27 cellular contexts compared by ENCODE assay signal in the genomic region with DNA sequence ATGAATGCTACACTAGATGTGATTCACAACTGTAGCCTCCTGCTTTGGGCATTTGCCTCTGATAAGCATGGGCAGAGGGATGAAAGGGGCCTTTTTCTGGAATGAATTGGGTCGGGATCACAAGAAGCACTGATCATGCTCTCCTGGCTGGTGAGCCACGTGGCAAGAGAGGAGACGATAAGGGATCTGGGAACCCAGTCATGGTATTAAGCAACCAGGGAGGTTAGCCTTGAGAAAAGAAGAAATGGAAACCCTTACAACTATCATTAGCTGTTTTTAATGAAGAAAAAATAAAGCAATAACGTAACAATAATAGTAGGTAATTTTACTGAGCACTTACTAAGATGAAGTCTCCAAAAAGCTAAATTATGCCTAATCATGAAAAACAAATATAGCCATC.
"Had no signal": no experiment of that assay in that cellular context is flagged by ENCODE, and none has a peak within 500 bp of the region (broad histone marks: within the 10 kb centered on the region; RNA-seq: fewer than 3 reads in every experiment).

No MANE protein-coding gene starts in this region.

- H3K4me3 Mint-ChIP-seq: activated CD4-positive, alpha-beta T cell treated with anti-CD3 and anti-CD28 coated beads, Interleukin-2, amount 10 ng/mL, durations not matched to agents 24 days and 14 days; activated CD8-positive, alpha-beta memory T cell treated with anti-CD3 and anti-CD28 coated beads, Interleukin-2, amount 10 ng/mL, durations not matched to agents 7 days and 5 days; activated naive CD4-positive, alpha-beta T cell treated with anti-CD3 and anti-CD28 coated beads, Interleukin-2, amount 50 U/mL, for 24 hours; activated T-cell treated with anti-CD3 and anti-CD28 coated beads, Interleukin-2, amount 50 U/mL, for 24 hours; activated T-helper 1 cell treated with anti-CD3 and anti-CD28 coated beads, Interleukin-12 subunit alpha, Interleukin-12 subunit beta, Interleukin-2, Interleukin-4 antibody, amounts not matched to agents 30 ng/mL and 10 ng/mL and 1 ng/mL, durations not matched to agents 14 hours and 24 hours and 36 hours; brain; T-helper 1 cell treated with Interleukin-12 subunit alpha and Interleukin-12 subunit beta and Interleukin-4 antibody, amounts not matched to agents 30 μg/mL and 1 μg/mL, for 36 hours; WTC11 had no signal

- H3K36me3 ChIP-seq: Peyer's patch, SJCRH30 had no signal

- H3K9me3 ChIP-seq: Peyer's patch, SJCRH30 had no signal

- H3K27me3 Mint-ChIP-seq: activated CD4-positive, alpha-beta T cell treated with anti-CD3 and anti-CD28 coated beads, Interleukin-2, amount 10 ng/mL, durations not matched to agents 24 days and 14 days; brain had no signal

- ATAC-seq: activated CD8-positive, alpha-beta memory T cell treated with anti-CD3 and anti-CD28 coated beads, Interleukin-2, amount 10 ng/mL, durations not matched to agents 7 days and 5 days; SK-N-SH treated with all-trans-retinoic acid at 6 μM for 48 hours; WTC11 had no signal

- H3K4me1 Mint-ChIP-seq: activated CD4-positive, alpha-beta T cell treated with anti-CD3 and anti-CD28 coated beads, Interleukin-2, amount 10 ng/mL, durations not matched to agents 24 days and 14 days; activated CD8-positive, alpha-beta memory T cell treated with anti-CD3 and anti-CD28 coated beads, Interleukin-2, amount 10 ng/mL, durations not matched to agents 7 days and 5 days; activated naive CD4-positive, alpha-beta T cell treated with anti-CD3 and anti-CD28 coated beads, Interleukin-2, amount 50 U/mL, for 24 hours had no signal

- H3K9me3 Mint-ChIP-seq: activated CD4-positive, alpha-beta T cell treated with anti-CD3 and anti-CD28 coated beads, Interleukin-2, amount 10 ng/mL, durations not matched to agents 24 days and 14 days; activated naive CD4-positive, alpha-beta T cell treated with anti-CD3 and anti-CD28 coated beads, Interleukin-2, amount 50 U/mL, for 24 hours; activated T-cell treated with anti-CD3 and anti-CD28 coated beads, Interleukin-2, amount 50 U/mL, for 24 hours; activated T-helper 1 cell treated with anti-CD3 and anti-CD28 coated beads, Interleukin-12 subunit alpha, Interleukin-12 subunit beta, Interleukin-2, Interleukin-4 antibody, amounts not matched to agents 30 ng/mL and 10 ng/mL and 1 ng/mL, durations not matched to agents 14 hours and 24 hours and 36 hours; T-helper 1 cell treated with Interleukin-12 subunit alpha and Interleukin-12 subunit beta and Interleukin-4 antibody, amounts not matched to agents 30 μg/mL and 1 μg/mL, for 36 hours had no signal

- H3K36me3 Mint-ChIP-seq: activated CD8-positive, alpha-beta memory T cell treated with anti-CD3 and anti-CD28 coated beads, Interleukin-2, amount 10 ng/mL, durations not matched to agents 7 days and 5 days; activated naive CD4-positive, alpha-beta T cell treated with anti-CD3 and anti-CD28 coated beads, Interleukin-2, amount 50 U/mL, for 24 hours; brain had no signal

- H3K27ac Mint-ChIP-seq: activated CD4-positive, alpha-beta T cell treated with anti-CD3 and anti-CD28 coated beads, Interleukin-2, amount 10 ng/mL, durations not matched to agents 24 days and 14 days; activated CD8-positive, alpha-beta memory T cell treated with anti-CD3 and anti-CD28 coated beads, Interleukin-2, amount 10 ng/mL, durations not matched to agents 7 days and 5 days; activated naive CD4-positive, alpha-beta T cell treated with anti-CD3 and anti-CD28 coated beads, Interleukin-2, amount 50 U/mL, for 24 hours; activated T-cell treated with anti-CD3 and anti-CD28 coated beads, Interleukin-2, amount 50 U/mL, for 24 hours; activated T-helper 1 cell treated with anti-CD3 and anti-CD28 coated beads, Interleukin-12 subunit alpha, Interleukin-12 subunit beta, Interleukin-2, Interleukin-4 antibody, amounts not matched to agents 30 ng/mL and 10 ng/mL and 1 ng/mL, durations not matched to agents 14 hours and 24 hours and 36 hours; T-helper 1 cell treated with Interleukin-12 subunit alpha and Interleukin-12 subunit beta and Interleukin-4 antibody, amounts not matched to agents 30 μg/mL and 1 μg/mL, for 36 hours; WTC11 had no signal

- H3K27ac ChIP-seq: Peyer's patch, RWPE1, SJCRH30 had no signal

- DNase-seq: activated CD4-positive, alpha-beta T cell treated with anti-CD3 and anti-CD28 coated beads, Interleukin-2, amount 10 ng/mL, durations not matched to agents 24 days and 14 days; activated CD4-positive, alpha-beta T cell treated with anti-CD3 and anti-CD28 coated beads, Interleukin-2, amount 50 U/mL, for 48 hours; activated CD4-positive, CD25-positive, alpha-beta regulatory T cell treated with anti-CD3 and anti-CD28 coated beads, Interleukin-2, amount 50 U/mL, for 72 hours; activated CD8-positive, alpha-beta memory T cell treated with anti-CD3 and anti-CD28 coated beads, Interleukin-2, amount 10 ng/mL, durations not matched to agents 7 days and 5 days; activated effector memory CD4-positive, alpha-beta T cell treated with Interleukin-2 at 50 U/mL for 16 hours; activated naive CD4-positive, alpha-beta T cell; activated T-cell treated with anti-CD3 and anti-CD28 coated beads, Interleukin-2, amount 50 U/mL, for 24 hours; amygdala; Kasumi-1; KBM-7; NCI-H1048; NCI-H1694; NCI-H2029; NCI-H2107; NCI-H2171 treated with DMSO at 0.1 percent for 48 hours; NCI-H226; NCI-H526; Peyer's patch; Right ventricle myocardium superior; SJCRH30 had no signal

- H3K4me3 ChIP-seq: Peyer's patch, SJCRH30 had no signal

- H3K27me3 ChIP-seq: Peyer's patch, SJCRH30 had no signal
